Comparison of ENCODE assay signal across 1 cellular context in genomic region chr10:43409385-43410109, GRCh38.
TF ChIP-seq lines count a peak whose summit lies in the region.

No MANE protein-coding gene starts in this region.

TF ChIP-seq in H1, 55 proteins besides CTCF, POLR2A, EP300 and RAD21:
- TF ChIP-seq CEBPB (IDR thresholded peaks at IDR 0.05; ENCODE audit: low read depth, low read length) = no peak; the same call in 1 of the 2 replicates
- TF ChIP-seq TAF1 (IDR thresholded peaks at IDR 0.05; ENCODE audit: low read depth, low read length) = peak; percentile 55; the same call in 1 of the 2 replicates
- peak; percentile 81; the same call in 1 of the 2 replicates for TF ChIP-seq KDM1A (IDR thresholded peaks at IDR 0.05; ENCODE audit: borderline replicate concordance, low read length)
- no peak for TF ChIP-seq SRF (IDR thresholded peaks at IDR 0.05; ENCODE audit: low read depth, low read length)
- no peak for TF ChIP-seq EZH2 (IDR thresholded peaks at IDR 0.05; ENCODE audit: low read depth, low read length, severe bottlenecking)
- TF ChIP-seq E2F6 (IDR thresholded peaks at IDR 0.05) = no peak
- TF ChIP-seq TEAD4 (IDR thresholded peaks at IDR 0.05; ENCODE audit: low read depth, low read length) = no peak
- TF ChIP-seq SAP30 (IDR thresholded peaks at IDR 0.05; ENCODE audit: insufficient read depth, insufficient replicate concordance, low read length) = no peak
